In the genomic region with DNA sequence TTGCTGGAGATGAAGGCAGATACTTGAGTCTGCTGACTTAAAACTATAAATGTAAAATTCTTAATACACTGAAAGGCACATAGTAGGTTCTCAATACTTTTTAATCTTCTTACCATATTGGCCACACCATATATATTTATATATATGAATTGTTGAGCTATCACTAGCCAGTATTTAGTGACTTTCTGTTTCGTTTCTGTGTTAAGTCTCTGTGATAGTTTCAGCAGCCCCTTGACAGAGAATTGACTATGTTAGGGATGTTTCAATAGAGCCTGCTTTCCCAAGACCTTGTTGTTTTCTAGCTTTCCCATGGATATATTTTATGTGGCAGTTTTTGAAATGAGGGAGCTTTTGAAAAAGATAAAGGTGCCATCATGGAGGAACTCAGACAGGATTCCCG, we compare ENCODE assay signal across 17 cellular contexts.
DNase-seq lines count a peak whose midpoint lies in the region; ATAC-seq and TF ChIP-seq lines count a peak whose summit lies in the region.
"Had no signal": no experiment of that assay in that cellular context is flagged by ENCODE, and none has a peak within 500 bp of the region (broad histone marks: within the 10 kb centered on the region; RNA-seq: fewer than 3 reads in every experiment).

No MANE protein-coding gene starts in this region.

- no peaks in the 10 kb centered on the region for H3K4me1 ChIP-seq in Loucy (ENCODE audit: insufficient read depth, low read length, poor library complexity, severe bottlenecking)
- no peaks in the 10 kb centered on the region for H3K4me1 ChIP-seq in right lobe of liver

- H3K4me3 Mint-ChIP-seq in activated T-cell treated with anti-CD3 and anti-CD28 coated beads, Interleukin-2, amount 50 U/mL, for 72 hours = no peak overlapping the region
- H3K4me3 Mint-ChIP-seq: CD14-positive monocyte, GM23338 had no signal

- H3K4me1 Mint-ChIP-seq in activated T-cell treated with anti-CD3 and anti-CD28 coated beads, Interleukin-2, amount 50 U/mL, for 72 hours (ENCODE audit: low read depth) = no peaks in the 10 kb centered on the region

- intact Hi-C loops in right lobe of liver (cut with DNase I) = no loop called here

- H3K4me2 ChIP-seq in Loucy (ENCODE audit: low read depth, low read length, poor library complexity, severe bottlenecking) = no peak overlapping the region
- H3K4me2 ChIP-seq: GM23338 had no signal

- ATAC-seq in GM18499 (IDR thresholded peaks at IDR 0.05; ENCODE audit: insufficient read depth, unreplicated experiment) (peak; percentile 43), GM18868 (IDR thresholded peaks at IDR 0.05; ENCODE audit: unreplicated experiment) (peak; percentile 60), GM21619 (IDR thresholded peaks at IDR 0.05; ENCODE audit: unreplicated experiment) (peak; percentile 52), right lobe of liver (no peak), GM21423 (IDR thresholded peaks at IDR 0.05; ENCODE audit: unreplicated experiment) (no peak)
- no peak for ATAC-seq in activated T-cell treated with anti-CD3 and anti-CD28 coated beads, Interleukin-2, amount 50 U/mL, for 72 hours (replicated peaks in 1 of 2)
- ATAC-seq: GM23338, PC-3 had no signal

- peaks cover 0 to 1% of the 10 kb centered on the region in 2 donors for H3K9me3 Mint-ChIP-seq in activated T-cell treated with anti-CD3 and anti-CD28 coated beads, Interleukin-2, amount 50 U/mL, for 72 hours
- H3K9me3 Mint-ChIP-seq: GM23338 had no signal

- no peaks in the 10 kb centered on the region for H3K27me3 ChIP-seq in Loucy (ENCODE audit: insufficient read depth, low read length, poor library complexity, severe bottlenecking)
- H3K27me3 ChIP-seq in right lobe of liver = no peaks in the 10 kb centered on the region

- no peaks in the 10 kb centered on the region for H3K27me3 Mint-ChIP-seq in activated T-cell treated with anti-CD3 and anti-CD28 coated beads, Interleukin-2, amount 50 U/mL, for 72 hours (ENCODE audit: low read depth)

- H3K4me3 ChIP-seq in Loucy (ENCODE audit: low read length, poor library complexity, severe bottlenecking) = no peak overlapping the region
- no peak overlapping the region for H3K4me3 ChIP-seq in right lobe of liver
- H3K4me3 ChIP-seq: GM23338, SK-N-MC had no signal

- TF ChIP-seq CTCF in Loucy (conservative IDR thresholded peaks at IDR 0.05; ENCODE audit: low read length) (no peak), right lobe of liver (IDR thresholded peaks at IDR 0.05) (no peak)

- H3K27ac Mint-ChIP-seq in activated T-cell treated with anti-CD3 and anti-CD28 coated beads, Interleukin-2, amount 50 U/mL, for 72 hours = no peak overlapping the region
- H3K27ac Mint-ChIP-seq: GM23338 had no signal

- H3K9me2 ChIP-seq in Loucy (replicated peaks; ENCODE audit: low read depth, low read length) = no peaks in the 10 kb centered on the region

- 0 out of 2 replicates have a peak overlapping the region, but pooled peaks have one; percentile 36 for H2AFZ ChIP-seq in Loucy (ENCODE audit: low read length)
- H2AFZ ChIP-seq: GM23338 had no signal

- 72% methylated on average over 2 of the region's 2 CpGs for WGBS in right lobe of liver (ENCODE audit: insufficient coverage, low coverage, low lambda C conversion rate, missing lambda C conversion rate)

- H4K20me1 ChIP-seq in Loucy (ENCODE audit: insufficient read depth, low read length, poor library complexity, severe bottlenecking) = no peaks in the 10 kb centered on the region

- H3K9me3 ChIP-seq in Loucy (ENCODE audit: insufficient read depth, low read depth, low read length) (no peaks in the 10 kb centered on the region), right lobe of liver (no peaks in the 10 kb centered on the region)

- no peaks in the 10 kb centered on the region for H3K79me2 ChIP-seq in Loucy (ENCODE audit: insufficient read depth, low read length)

- no peaks in the 10 kb centered on the region for H3K36me3 Mint-ChIP-seq in activated T-cell treated with anti-CD3 and anti-CD28 coated beads, Interleukin-2, amount 50 U/mL, for 72 hours (ENCODE audit: insufficient read depth in 2 of 2)
- H3K36me3 Mint-ChIP-seq: CD14-positive monocyte had no signal

- no peaks in the 10 kb centered on the region for H3K36me3 ChIP-seq in Loucy (ENCODE audit: insufficient read depth, low read length)
- no peaks in the 10 kb centered on the region for H3K36me3 ChIP-seq in right lobe of liver

- DNase-seq in right lobe of liver = no peak
- no peak for DNase-seq in NCI-H510A (lab: John Stamatoyannopoulos, UW)
- DNase-seq in activated T-cell treated with anti-CD3 and anti-CD28 coated beads, Interleukin-2, amount 50 U/mL, for 72 hours = no peak
- DNase-seq: DMS53, NCI-H1436, NCI-H2029 treated with DMSO at 0.1 percent for 48 hours, NCI-H526, PC-3, T-helper 1 cell had no signal

- no peak overlapping the region for H3K27ac ChIP-seq in right lobe of liver
- H3K27ac ChIP-seq: SK-N-MC had no signal

- no peak for TF ChIP-seq POLR2A in right lobe of liver (IDR thresholded peaks at IDR 0.05)

- H3F3A ChIP-seq in Loucy (ENCODE audit: low read depth) = no peaks in the 10 kb centered on the region

- H3K9ac ChIP-seq in Loucy (ENCODE audit: low read depth, low read length, poor library complexity, severe bottlenecking) = no peak overlapping the region

Comparison
In these comparisons a context has a peak if more than half of its experiments do, and no peak if none do; other contexts are left out.
1. ATAC-seq: peak in GM18499 (single experiment), GM18868 (single experiment) and GM21619 (single experiment); none in right lobe of liver (0 of 4), GM21423 (single experiment) and activated T-cell treated with anti-CD3 and anti-CD28 coated beads, Interleukin-2, amount 50 U/mL, for 72 hours (0 of 2).